In the genomic region with DNA sequence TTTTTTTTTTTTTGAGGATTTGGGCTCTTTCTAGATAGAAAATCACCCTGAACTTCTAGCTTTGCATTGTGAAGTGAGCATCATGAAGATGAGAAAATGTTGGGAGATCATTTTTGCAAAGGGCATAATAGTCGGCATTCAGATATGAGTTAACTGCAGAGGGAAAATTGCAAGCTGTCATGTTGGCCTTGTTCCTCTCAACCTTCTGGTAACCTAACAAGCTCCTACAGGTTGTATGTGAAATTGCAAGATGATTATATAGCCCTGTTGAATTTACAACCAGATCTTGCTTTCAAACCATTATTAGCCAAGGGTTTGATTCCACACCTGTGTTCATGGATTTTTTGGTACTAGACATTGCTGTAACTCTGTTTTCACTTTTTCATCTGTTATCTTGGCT, we compare ENCODE assay signal across 8 cellular contexts. TPM values are rescaled to one million over a fixed set of nuclear protein-coding genes. Genes with fewer than 3 reads are reported as not detected.
A peak's percentile ranks its signal among the peaks of the same experiment; 100 is the strongest.
DNase-seq lines count a peak whose midpoint lies in the region; ATAC-seq and TF ChIP-seq lines count a peak whose summit lies in the region.

No MANE protein-coding gene starts in this region.

- peak overlapping the region; percentile 94 for H3K4me3 Mint-ChIP-seq in activated naive CD4-positive, alpha-beta T cell treated with anti-CD3 and anti-CD28 coated beads, Interleukin-2, amount 50 U/mL, for 24 hours

- ATAC-seq in mucosa of descending colon (peak; percentile 31), GM18873 (IDR thresholded peaks at IDR 0.05; ENCODE audit: low FRiP score, unreplicated experiment) (no peak)

- TF ChIP-seq CTCF in mucosa of descending colon (IDR thresholded peaks at IDR 0.05): no peak

- H3K36me3 ChIP-seq in mucosa of descending colon (ENCODE audit: low read depth): peaks cover 4% of the 10 kb centered on the region
- H3K36me3 ChIP-seq in effector memory CD4-positive, alpha-beta T cell (ENCODE audit: control insufficient read depth, insufficient read depth, low read length): peaks cover 19% of the 10 kb centered on the region

- H3K27me3 ChIP-seq in effector memory CD4-positive, alpha-beta T cell (replicated peaks; ENCODE audit: control insufficient read depth, insufficient read depth, low read length, poor library complexity, severe bottlenecking): no peaks in the 10 kb centered on the region

- intact Hi-C loops in mucosa of descending colon (cut with DNase I, micrococcal nuclease): no loop called here

- peaks cover 17% of the 10 kb centered on the region for H3K4me1 ChIP-seq in mucosa of descending colon (ENCODE audit: low read depth)
- peaks cover 18% of the 10 kb centered on the region for H3K4me1 ChIP-seq in effector memory CD4-positive, alpha-beta T cell (ENCODE audit: control insufficient read depth, insufficient read depth, low read length, poor library complexity, severe bottlenecking)

- no peak for DNase-seq in activated naive CD4-positive, alpha-beta T cell treated with Interleukin-2 at 50 U/mL for 16 hours
- DNase-seq in NCI-H1105 treated with DMSO at 0.1 percent for 48 hours (lab: John Stamatoyannopoulos, UW) (peak; percentile 37), astrocyte of the hippocampus (ENCODE audit: low read depth, low spot score) (peak; percentile 32), mucosa of descending colon (no peak)
- DNase-seq in effector memory CD4-positive, alpha-beta T cell: no peak
- no peak for DNase-seq in stimulated activated CD4-positive, alpha-beta T cell treated with anti-CD3 and anti-CD28 coated beads, Interleukin-4, amount 100 ng/mL, for 1 hour

- peaks cover 3% of the 10 kb centered on the region for H3K36me3 Mint-ChIP-seq in activated naive CD4-positive, alpha-beta T cell treated with anti-CD3 and anti-CD28 coated beads, Interleukin-2, amount 50 U/mL, for 24 hours

- H3K4me3 ChIP-seq in mucosa of descending colon: no peak overlapping the region
- H3K4me3 ChIP-seq in effector memory CD4-positive, alpha-beta T cell (ENCODE audit: insufficient read depth, low read depth, low read length, poor library complexity, severe bottlenecking): no peak overlapping the region

- peaks cover 59% of the 10 kb centered on the region for H3K4me1 Mint-ChIP-seq in activated naive CD4-positive, alpha-beta T cell treated with anti-CD3 and anti-CD28 coated beads, Interleukin-2, amount 50 U/mL, for 24 hours

- H3K27ac ChIP-seq in effector memory CD4-positive, alpha-beta T cell (ENCODE audit: insufficient read depth, low read length, poor library complexity, severe bottlenecking): no peak overlapping the region

- H3K27me3 Mint-ChIP-seq in activated naive CD4-positive, alpha-beta T cell treated with anti-CD3 and anti-CD28 coated beads, Interleukin-2, amount 50 U/mL, for 24 hours: no peaks in the 10 kb centered on the region

- H3K9me3 Mint-ChIP-seq in activated naive CD4-positive, alpha-beta T cell treated with anti-CD3 and anti-CD28 coated beads, Interleukin-2, amount 50 U/mL, for 24 hours: no peaks in the 10 kb centered on the region

- no peaks in the 10 kb centered on the region for H3K9me3 ChIP-seq in mucosa of descending colon
- H3K9me3 ChIP-seq in effector memory CD4-positive, alpha-beta T cell (ENCODE audit: control insufficient read depth, low read length): no peaks in the 10 kb centered on the region

- H3K27ac Mint-ChIP-seq in activated naive CD4-positive, alpha-beta T cell treated with anti-CD3 and anti-CD28 coated beads, Interleukin-2, amount 50 U/mL, for 24 hours: peak overlapping the region; percentile 41

RNA-seq across cellular contexts. Expression of gene ELOA, which starts 2.2 kb away (rescaled TPM):
- 10 to 100 TPM; 32.9 to 35.5 (median 35.1) TPM for total RNA-seq in mucosa of descending colon

RNA-seq across cellular contexts. Expression of gene PITHD1, which starts 32.7 kb away (rescaled TPM):
- 10 to 100 TPM; 38.9 to 53.2 (median 39.6) TPM for total RNA-seq in mucosa of descending colon

RNA-seq across cellular contexts. Expression of gene LYPLA2, which starts 45.4 kb away (rescaled TPM):
- 10 to 100 TPM; 49.9 to 89.0 (median 88.0) TPM for total RNA-seq in mucosa of descending colon

RNA-seq across cellular contexts. Expression of gene RPL11, which starts 53.9 kb away (rescaled TPM):
- total RNA-seq in mucosa of descending colon: 100 to 1,000 TPM; 729 to 882 (median 820) TPM

RNA-seq across cellular contexts. Expression of gene GALE, which starts 55.0 kb away (rescaled TPM):
- total RNA-seq in mucosa of descending colon: 100 to 1,000 TPM in 2 of 3 donors, 10 to 100 TPM in 1; 55.7 to 156 (median 127) TPM

Comparison
In these comparisons a context has a peak if more than half of its experiments do, and no peak if none do; other contexts are left out.
1. DNase-seq: peak in NCI-H1105 treated with DMSO at 0.1 percent for 48 hours (single experiment) and astrocyte of the hippocampus (single experiment); none in activated naive CD4-positive, alpha-beta T cell treated with Interleukin-2 at 50 U/mL for 16 hours (single experiment), mucosa of descending colon (0 of 3), effector memory CD4-positive, alpha-beta T cell (0 of 3) and stimulated activated CD4-positive, alpha-beta T cell treated with anti-CD3 and anti-CD28 coated beads, Interleukin-4, amount 100 ng/mL, for 1 hour (single experiment).